ENCODE assay signal across 8 cellular contexts in genomic region chr1:10694274-10694632, GRCh38.
DNase-seq lines count a peak whose midpoint lies in the region; ATAC-seq, FAIRE-seq and TF ChIP-seq lines count a peak whose summit lies in the region.

No MANE protein-coding gene starts in this region.

- no peak overlapping the region for H2AK5ac ChIP-seq in trophoblast cell (ENCODE audit: low read length)

- H4K20me1 ChIP-seq in DND-41 (ENCODE audit: insufficient read depth, low read length) (peaks cover 37% of the 10 kb centered on the region), MM.1S (ENCODE audit: insufficient read depth, low read length) (peaks cover 4% of the 10 kb centered on the region; the same call in 1 of the 2 replicates)

- no peak overlapping the region for H4K8ac ChIP-seq in trophoblast cell (ENCODE audit: low read depth, low read length)

- H2BK120ac ChIP-seq in trophoblast cell (ENCODE audit: insufficient read depth, low read length, poor library complexity): no peak overlapping the region

- no peaks in the 10 kb centered on the region for H3K9me3 ChIP-seq in DND-41 (ENCODE audit: insufficient read depth, low read length, severe bottlenecking)
- no peaks in the 10 kb centered on the region for H3K9me3 ChIP-seq in MM.1S (replicated peaks; ENCODE audit: insufficient read depth, low read length)
- no peaks in the 10 kb centered on the region for H3K9me3 ChIP-seq in trophoblast cell (ENCODE audit: insufficient read depth, low read depth, low read length)

- no peak for FAIRE-seq in D721Med (lab: Jason Lieb, UNC)

- peak overlapping the region; percentile 92 for H3K4me2 ChIP-seq in DND-41 (ENCODE audit: insufficient read depth, low read length)
- H3K4me2 ChIP-seq in MM.1S (ENCODE audit: low read depth, low read length): no peak overlapping the region; the same call in 1 of the 2 replicates
- peak overlapping the region; percentile 77 for H3K4me2 ChIP-seq in trophoblast cell (ENCODE audit: low read length)

- WGBS in trophoblast cell (ENCODE audit: extremely low coverage, insufficient coverage, insufficient read length): no CpG with 5 or more reads among the region's 46 CpGs

- H3K4me3 ChIP-seq in DND-41 (ENCODE audit: low read depth in 1 of 2, low read length in 2 of 2) (peak overlapping the region; percentile 86 to 92; a peak in 3 of 4 replicates), MM.1S (ENCODE audit: low read length) (no peak overlapping the region), trophoblast cell (ENCODE audit: low read depth, low read length) (peak overlapping the region; percentile 18)

- H4K12ac ChIP-seq in trophoblast cell (ENCODE audit: low read depth, low read length): no peak overlapping the region

- no peaks in the 10 kb centered on the region for H3K79me1 ChIP-seq in trophoblast cell (ENCODE audit: low read length)

- no peak for DNase-seq in DND-41
- peak; percentile 58 for DNase-seq in MM.1S
- DNase-seq in activated T-cell treated with anti-CD3 and anti-CD28 coated beads for 1 hour (ENCODE audit: low read depth): peak; percentile 42
- peak; percentile 6 for DNase-seq in fibroblast of peridontal ligament (ENCODE audit: extremely low read depth)
- DNase-seq in trophoblast cell: peak in 1 of 2 donors; percentile 43
- DNase-seq in D721Med (ENCODE audit: insufficient read length, low spot score): no peak
- DNase-seq in RKO (ENCODE audit: low spot score): no peak

- H3F3A ChIP-seq in MM.1S (ENCODE audit: insufficient read depth, low read length): no peaks in the 10 kb centered on the region

- H3K27me3 ChIP-seq in DND-41 (ENCODE audit: insufficient read depth, low read length, poor library complexity): peaks cover 12% of the 10 kb centered on the region
- H3K27me3 ChIP-seq in MM.1S (replicated peaks; ENCODE audit: insufficient read depth, low read length): peaks cover 79% of the 10 kb centered on the region
- H3K27me3 ChIP-seq in trophoblast cell (ENCODE audit: insufficient read depth, low read length): peaks cover 4% of the 10 kb centered on the region

- H3K23ac ChIP-seq in trophoblast cell (ENCODE audit: low read length): no peak overlapping the region

- H3K27ac ChIP-seq in DND-41 (ENCODE audit: low read length) (no peak overlapping the region), MM.1S (ENCODE audit: low read length) (no peak overlapping the region), trophoblast cell (ENCODE audit: low read depth, low read length) (no peak overlapping the region)

- H3K14ac ChIP-seq in trophoblast cell (ENCODE audit: low read length): no peak overlapping the region

- peak overlapping the region; percentile 80 for H3K9ac ChIP-seq in DND-41 (ENCODE audit: low read depth, low read length)
- no peak overlapping the region for H3K9ac ChIP-seq in MM.1S (ENCODE audit: low read length)
- H3K9ac ChIP-seq in trophoblast cell (ENCODE audit: low read length): no peak overlapping the region

- peak overlapping the region; percentile 91 for H2AFZ ChIP-seq in DND-41 (ENCODE audit: low read depth, low read length)
- no peak overlapping the region for H2AFZ ChIP-seq in MM.1S (ENCODE audit: low read length)
- no peak overlapping the region for H2AFZ ChIP-seq in trophoblast cell (ENCODE audit: insufficient read depth, low read length, poor library complexity)

- no peaks in the 10 kb centered on the region for H3K9me2 ChIP-seq in MM.1S (replicated peaks; ENCODE audit: insufficient read depth, low read length)

- ATAC-seq in DND-41 (ENCODE audit: insufficient read depth, low read depth): peak; percentile 63
- peak; percentile 26 for ATAC-seq in GM21717 (IDR thresholded peaks at IDR 0.05; ENCODE audit: unreplicated experiment)

- no peak for TF ChIP-seq CTCF in DND-41 (IDR thresholded peaks at IDR 0.05; ENCODE audit: borderline replicate concordance, extremely low read depth, low read length, poor library complexity, severe bottlenecking)
- no peak for TF ChIP-seq CTCF in MM.1S (IDR thresholded peaks at IDR 0.05; ENCODE audit: low read length)
- TF ChIP-seq CTCF in D721Med (IDR thresholded peaks at IDR 0.05; ENCODE audit: insufficient read depth, missing control alignments): no peak

- H3K4ac ChIP-seq in trophoblast cell (ENCODE audit: low read depth, low read length): no peak overlapping the region

- H4K91ac ChIP-seq in trophoblast cell (ENCODE audit: low read depth, low read length): no peak overlapping the region

- H2BK12ac ChIP-seq in trophoblast cell (ENCODE audit: low read length): no peak overlapping the region

- no peak overlapping the region for H3K18ac ChIP-seq in trophoblast cell (ENCODE audit: low read length)

- H3K36me3 ChIP-seq in DND-41 (ENCODE audit: insufficient read depth, low read length) (no peaks in the 10 kb centered on the region; the same call in 1 of the 2 replicates), MM.1S (replicated peaks; ENCODE audit: insufficient read depth, low read length) (no peaks in the 10 kb centered on the region), trophoblast cell (ENCODE audit: control insufficient read depth in 1 of 2, insufficient read depth in 2 of 2, low read length in 2 of 2) (no peaks in the 10 kb centered on the region)

- H3K79me2 ChIP-seq in DND-41 (ENCODE audit: insufficient read depth, low read length) (peaks cover 20% of the 10 kb centered on the region), MM.1S (ENCODE audit: low read length) (no peaks in the 10 kb centered on the region), trophoblast cell (ENCODE audit: control insufficient read depth, insufficient read depth, low read length, poor library complexity) (no peaks in the 10 kb centered on the region)

- H2BK5ac ChIP-seq in trophoblast cell (ENCODE audit: low read depth, low read length, poor library complexity): no peak overlapping the region

- peaks cover 21% of the 10 kb centered on the region for H3K4me1 ChIP-seq in DND-41 (ENCODE audit: insufficient read depth, low read length)
- H3K4me1 ChIP-seq in MM.1S (ENCODE audit: low read length): no peaks in the 10 kb centered on the region
- H3K4me1 ChIP-seq in trophoblast cell (ENCODE audit: control insufficient read depth in 1 of 2, insufficient read depth in 2 of 2, low read length in 2 of 2): peaks cover 4 to 5% of the 10 kb centered on the region in 2 experiments

Comparison
In these comparisons a context has a peak if more than half of its experiments do, and no peak if none do; other contexts are left out.
1. DNase-seq: peak in MM.1S (single experiment), activated T-cell treated with anti-CD3 and anti-CD28 coated beads for 1 hour (single experiment) and fibroblast of peridontal ligament (single experiment); none in DND-41 (single experiment), D721Med (single experiment) and RKO (single experiment).